Comparison of ENCODE assay signal across 18 cellular contexts in the genomic region with DNA sequence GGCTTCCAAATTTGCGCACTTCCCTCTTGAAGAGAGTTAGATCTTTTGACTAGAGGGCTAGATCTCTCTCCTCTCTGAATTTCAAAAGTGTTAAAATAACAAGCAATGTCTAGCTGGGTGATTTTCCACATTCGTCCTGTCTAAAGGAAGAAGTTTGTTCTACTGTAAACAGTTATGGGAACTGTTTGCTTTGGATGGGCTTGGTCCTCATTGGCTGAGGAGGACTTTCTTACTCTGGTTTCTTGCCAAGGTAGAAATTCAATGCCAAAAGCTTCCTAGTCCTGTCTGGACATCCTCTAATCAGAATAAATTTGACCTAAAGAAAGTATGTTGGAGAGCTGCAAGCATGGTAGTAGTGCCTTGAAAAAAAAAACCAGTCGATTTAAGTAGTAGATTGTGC. TPM values are rescaled to one million over a fixed set of nuclear protein-coding genes. Genes with fewer than 3 reads are reported as not detected.
A peak's percentile ranks its signal among the peaks of the same experiment; 100 is the strongest.
DNase-seq lines count a peak whose midpoint lies in the region; ATAC-seq and TF ChIP-seq lines count a peak whose summit lies in the region.
"Had no signal": no experiment of that assay in that cellular context is flagged by ENCODE, and none has a peak within 500 bp of the region (broad histone marks: within the 10 kb centered on the region; RNA-seq: fewer than 3 reads in every experiment).

No MANE protein-coding gene starts in this region.

- H3K9ac ChIP-seq in MM.1S (ENCODE audit: low read length) = no peak overlapping the region

- H3K9me3 ChIP-seq in MM.1S (replicated peaks; ENCODE audit: insufficient read depth, low read length) = no peaks in the 10 kb centered on the region
- H3K9me3 ChIP-seq: adrenal gland, SJCRH30 had no signal

- TF ChIP-seq CTCF in MM.1S (IDR thresholded peaks at IDR 0.05; ENCODE audit: low read length) (no peak), choroid plexus epithelial cell (conservative IDR thresholded peaks at IDR 0.05; ENCODE audit: low read depth, low read length) (no peak)

- peak; percentile 65 for ATAC-seq in left lobe of liver

- DNase-seq in MM.1S (no peak), choroid plexus epithelial cell (ENCODE audit: low read depth) (peak; percentile 70), left lobe of liver (ENCODE audit: low spot score) (no peak), smooth muscle cell of the brain vasculature (ENCODE audit: low read depth, low spot score) (peak; percentile 15), NCI-H2171 treated with DMSO at 0.1 percent for 48 hours (lab: John Stamatoyannopoulos, UW) (no peak), NCI-H2107 (lab: John Stamatoyannopoulos, UW) (no peak)
- no peak for DNase-seq in activated CD8-positive, alpha-beta memory T cell treated with anti-CD3 and anti-CD28 coated beads for 24 hours
- no peak for DNase-seq in stimulated activated CD4-positive, alpha-beta T cell treated with anti-CD3 and anti-CD28 coated beads, Interleukin-4, amount 100 ng/mL, for 24 hours
- DNase-seq: activated CD8-positive, alpha-beta memory T cell treated with anti-CD3 and anti-CD28 coated beads, Interleukin-2, amount 50 U/mL, for 48 hours; adrenal gland; C1 segment of cervical spinal cord; effector CD4-positive, alpha-beta T cell; head of caudate nucleus; NCI-H1417; NCI-H69; SJCRH30; WERI-Rb-1 had no signal

- no peaks in the 10 kb centered on the region for H3K36me3 ChIP-seq in MM.1S (replicated peaks; ENCODE audit: insufficient read depth, low read length)
- H3K36me3 ChIP-seq: adrenal gland, SJCRH30, WERI-Rb-1 had no signal

- no peaks in the 10 kb centered on the region for H3K27me3 ChIP-seq in MM.1S (replicated peaks; ENCODE audit: insufficient read depth, low read length)
- H3K27me3 ChIP-seq: adrenal gland, SJCRH30 had no signal

- H4K20me1 ChIP-seq in MM.1S (ENCODE audit: insufficient read depth, low read length) = no peaks in the 10 kb centered on the region

- no peaks in the 10 kb centered on the region for H3K9me2 ChIP-seq in MM.1S (replicated peaks; ENCODE audit: insufficient read depth, low read length)

- H3K4me2 ChIP-seq in MM.1S (ENCODE audit: low read depth, low read length) = 0 out of 2 replicates have a peak overlapping the region, but pooled peaks have one; percentile 78

- no peak overlapping the region for H3K27ac ChIP-seq in MM.1S (ENCODE audit: low read length)
- H3K27ac ChIP-seq: SJCRH30, WERI-Rb-1 had no signal

- H2AFZ ChIP-seq in MM.1S (ENCODE audit: low read length) = no peak overlapping the region

- H3K79me2 ChIP-seq in MM.1S (ENCODE audit: low read length) = no peaks in the 10 kb centered on the region

- H3F3A ChIP-seq in MM.1S (ENCODE audit: insufficient read depth, low read length) = peaks cover 43% of the 10 kb centered on the region

- H3K4me1 ChIP-seq in MM.1S (ENCODE audit: low read length) = peaks cover 67% of the 10 kb centered on the region

- H3K4me3 ChIP-seq in MM.1S (ENCODE audit: low read length) = no peak overlapping the region
- no peak overlapping the region for H3K4me3 ChIP-seq in choroid plexus epithelial cell (ENCODE audit: low read depth, low read length)
- H3K4me3 ChIP-seq: adrenal gland, lung, SJCRH30 had no signal

RNA-seq across cellular contexts. Expression of a gene that starts 47.4 kb away (rescaled TPM):
- total RNA-seq in left lobe of liver = 85.7 TPM

Comparison
In these comparisons a context has a peak if more than half of its experiments do, and no peak if none do; other contexts are left out.
1. DNase-seq: peak in choroid plexus epithelial cell (single experiment) and smooth muscle cell of the brain vasculature (single experiment); none in MM.1S (single experiment), left lobe of liver (single experiment), NCI-H2171 treated with DMSO at 0.1 percent for 48 hours (single experiment), NCI-H2107 (single experiment), activated CD8-positive, alpha-beta memory T cell treated with anti-CD3 and anti-CD28 coated beads for 24 hours (single experiment) and stimulated activated CD4-positive, alpha-beta T cell treated with anti-CD3 and anti-CD28 coated beads, Interleukin-4, amount 100 ng/mL, for 24 hours (single experiment).